ENCODE assay signal across 12 cellular contexts in the genomic region with DNA sequence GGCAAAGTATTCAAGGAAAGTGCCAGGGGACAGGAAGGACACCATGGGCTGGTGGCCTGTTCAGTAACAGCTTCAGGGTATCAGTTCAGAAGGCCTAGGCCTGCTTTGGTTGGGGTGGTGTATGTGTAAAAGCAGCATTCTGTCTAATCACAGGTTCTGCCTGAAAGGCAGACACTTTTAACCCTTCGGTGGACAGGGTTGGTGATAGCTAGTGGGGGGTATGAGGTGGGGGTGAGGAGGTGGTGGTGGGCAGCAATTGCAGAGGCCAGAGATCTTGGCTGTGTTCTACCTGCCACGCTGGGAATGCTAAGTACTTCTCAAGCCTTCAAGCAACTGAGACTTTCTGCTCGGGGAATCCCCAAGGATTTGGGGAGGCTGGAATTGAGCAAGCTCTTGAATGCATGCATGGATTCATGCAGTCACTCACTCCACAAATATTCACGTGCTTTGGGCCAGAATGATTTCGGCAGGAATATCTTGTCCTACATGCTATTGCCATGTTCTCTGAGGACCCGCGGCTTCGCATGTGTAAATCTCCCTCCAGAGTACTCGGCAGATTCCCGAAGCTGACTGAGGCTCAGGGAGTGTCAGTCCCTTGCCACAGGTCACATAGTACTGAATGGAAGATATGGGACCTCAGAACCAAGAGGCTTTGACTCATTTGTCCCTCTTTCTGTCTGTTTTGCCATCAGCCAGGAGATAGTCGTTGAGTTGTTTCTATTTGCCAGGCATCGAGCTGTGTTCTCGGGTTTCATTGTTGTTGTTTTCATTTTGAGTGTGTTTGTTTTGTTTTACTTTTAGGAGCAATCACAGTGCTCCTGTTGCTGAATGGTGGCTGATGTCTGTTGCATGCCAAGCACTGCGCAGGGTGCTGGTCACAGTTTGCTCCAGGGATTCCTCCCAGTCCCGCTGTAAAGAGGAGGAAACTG.
DNase-seq lines count a peak whose midpoint lies in the region; ATAC-seq, FAIRE-seq and TF ChIP-seq lines count a peak whose summit lies in the region.
"Had no signal": no experiment of that assay in that cellular context is flagged by ENCODE, and none has a peak within 500 bp of the region (broad histone marks: within the 10 kb centered on the region; RNA-seq: fewer than 3 reads in every experiment).

No MANE protein-coding gene starts in this region.

- H3K4me1 ChIP-seq in fibroblast of lung (ENCODE audit: control insufficient read depth, extremely low read depth, insufficient read depth, low read length), result peaks cover 89% of the 10 kb centered on the region

- no peaks in the 10 kb centered on the region for H3K27me3 ChIP-seq in fibroblast of lung (ENCODE audit: control insufficient read depth, insufficient read depth, low read length)

- no peaks in the 10 kb centered on the region for H3K9me3 ChIP-seq in fibroblast of lung (ENCODE audit: control insufficient read depth, insufficient read depth, low read depth, low read length)

- no peak for TF ChIP-seq CTCF in fibroblast of lung (conservative IDR thresholded peaks at IDR 0.05 in 1 of 2, IDR thresholded peaks at IDR 0.05 in 1 of 2; ENCODE audit: low read depth in 1 of 2, low read length in 2 of 2)

- H3K36me3 ChIP-seq in fibroblast of lung (ENCODE audit: control insufficient read depth, insufficient read depth, low read length), result peaks cover 33% of the 10 kb centered on the region

- peaks cover 94% of the 10 kb centered on the region for H3K79me2 ChIP-seq in fibroblast of lung (ENCODE audit: control insufficient read depth, insufficient read depth, low read length)

- H3K9me3 Mint-ChIP-seq in T-helper 1 cell treated with Interleukin-12 subunit alpha and Interleukin-12 subunit beta and Interleukin-4 antibody, amounts not matched to agents 30 μg/mL and 1 μg/mL, for 36 hours, result no peaks in the 10 kb centered on the region

- no peak for FAIRE-seq in HTR-8/SVneo (lab: Jason Lieb, UNC)
- FAIRE-seq: G401.6 had no signal

- no peak overlapping the region for H3K4me3 ChIP-seq in fibroblast of lung (replicated peaks in 1 of 4; ENCODE audit: control extremely low read depth in 1 of 4, insufficient read depth in 1 of 4, low read depth in 3 of 4, low read length in 4 of 4)

- peak; percentile 50 for DNase-seq in ELR (ENCODE audit: low read depth)
- DNase-seq in fibroblast of lung (ENCODE audit: low read depth in 2 of 2), result no peak
- DNase-seq in sciatic nerve (ENCODE audit: low spot score), result peak; percentile 39
- DNase-seq in HTR-8/SVneo (ENCODE audit: insufficient read length, low spot score), result no peak
- DNase-seq in iPS-NIHi7 (ENCODE audit: extremely low spot score), result no peak
- DNase-seq in activated CD8-positive, alpha-beta memory T cell treated with anti-CD3 and anti-CD28 coated beads, Interleukin-2, amount 50 U/mL, for 48 hours, result no peak
- DNase-seq: activated CD4-positive, alpha-beta T cell treated with anti-CD3 and anti-CD28 coated beads, Interleukin-2, amount 50 U/mL, for 4 hours; cerebellar nuclear complex; MM.1S had no signal

- peak overlapping the region; percentile 88 for H3K27ac ChIP-seq in fibroblast of lung (ENCODE audit: insufficient read depth, low read length)

- intact Hi-C loops in sciatic nerve (cut with DNase I), result loop anchor here (10.0 kb wide), 1 partner anchor 66 kb away; the partner anchor contains the start of gene SMAD3

- peak; percentile 12 for ATAC-seq in sciatic nerve
- ATAC-seq in HG03378 (IDR thresholded peaks at IDR 0.05; ENCODE audit: unreplicated experiment), result no peak

- no peak overlapping the region for H2AFZ ChIP-seq in fibroblast of lung (ENCODE audit: low read length)

- peaks cover 86% of the 10 kb centered on the region for H3K4me1 Mint-ChIP-seq in T-helper 1 cell treated with Interleukin-12 subunit alpha and Interleukin-12 subunit beta and Interleukin-4 antibody, amounts not matched to agents 30 μg/mL and 1 μg/mL, for 36 hours (ENCODE audit: low read depth)

- H3K27me3 Mint-ChIP-seq in T-helper 1 cell treated with Interleukin-12 subunit alpha and Interleukin-12 subunit beta and Interleukin-4 antibody, amounts not matched to agents 30 μg/mL and 1 μg/mL, for 36 hours (ENCODE audit: low read depth), result no peaks in the 10 kb centered on the region

- H3K27ac Mint-ChIP-seq in T-helper 1 cell treated with Interleukin-12 subunit alpha and Interleukin-12 subunit beta and Interleukin-4 antibody, amounts not matched to agents 30 μg/mL and 1 μg/mL, for 36 hours, result peak overlapping the region; percentile 79

- H4K20me1 ChIP-seq in fibroblast of lung (ENCODE audit: control insufficient read depth, extremely low read depth, insufficient read depth, low read length), result no peaks in the 10 kb centered on the region

- H3K9ac ChIP-seq in fibroblast of lung (ENCODE audit: insufficient read depth, low read length), result no peak overlapping the region

- H3K36me3 Mint-ChIP-seq in T-helper 1 cell treated with Interleukin-12 subunit alpha and Interleukin-12 subunit beta and Interleukin-4 antibody, amounts not matched to agents 30 μg/mL and 1 μg/mL, for 36 hours (ENCODE audit: low read depth), result peaks cover 41% of the 10 kb centered on the region

- peak overlapping the region; percentile 37 for H3K4me2 ChIP-seq in fibroblast of lung (ENCODE audit: extremely low read depth, insufficient read depth, low read length)

- peak overlapping the region; percentile 32 for H3K4me3 Mint-ChIP-seq in T-helper 1 cell treated with Interleukin-12 subunit alpha and Interleukin-12 subunit beta and Interleukin-4 antibody, amounts not matched to agents 30 μg/mL and 1 μg/mL, for 36 hours

Comparison
In these comparisons a context has a peak if more than half of its experiments do, and no peak if none do; other contexts are left out.
1. DNase-seq: peak in ELR (single experiment) and sciatic nerve (single experiment); none in fibroblast of lung (0 of 2), HTR-8/SVneo (single experiment), iPS-NIHi7 (single experiment) and activated CD8-positive, alpha-beta memory T cell treated with anti-CD3 and anti-CD28 coated beads, Interleukin-2, amount 50 U/mL, for 48 hours (single experiment).